In genomic region chr15:52427804-52428203, GRCh38 we compare ENCODE assay signal across 1 cellular context.
TF ChIP-seq lines count a peak whose summit lies in the region.

No MANE protein-coding gene starts in this region.

TF ChIP-seq in HEK293, 187 proteins besides CTCF, POLR2A, EP300 and RAD21 (continued from another document):
- TF ChIP-seq ZXDB (tag by site-specific recombination; IDR thresholded peaks at IDR 0.05) (peak; percentile 77), ZFP69B (tag by site-specific recombination; IDR thresholded peaks at IDR 0.05) (peak; percentile 52; the same call in 1 of the 2 replicates), ZBTB17 (tag by site-specific recombination; IDR thresholded peaks at IDR 0.05) (0 out of 2 replicates have a peak, but pooled peaks have one; percentile 29), ZNF404 (tag by site-specific recombination; IDR thresholded peaks at IDR 0.05) (no peak), FEZF1 (tag by site-specific recombination; IDR thresholded peaks at IDR 0.05) (peak; percentile 44; the same call in 1 of the 2 replicates), TRIM28 (IDR thresholded peaks at IDR 0.05; ENCODE audit: borderline replicate concordance, low read length) (peak; percentile 56; the same call in 1 of the 2 replicates), ZBTB44 (tag by site-specific recombination; IDR thresholded peaks at IDR 0.05) (peak; percentile 42; the same call in 1 of the 2 replicates)
